In genomic region chr4:168908859-168909390, GRCh38 we compare ENCODE assay signal across 17 cellular contexts.
DNase-seq lines count a peak whose midpoint lies in the region; ATAC-seq and TF ChIP-seq lines count a peak whose summit lies in the region.
"Had no signal": no experiment of that assay in that cellular context is flagged by ENCODE, and none has a peak within 500 bp of the region (broad histone marks: within the 10 kb centered on the region; RNA-seq: fewer than 3 reads in every experiment).

No MANE protein-coding gene starts in this region.

- in situ Hi-C loops in transverse colon (cut with MboI; ENCODE audit: low pct_ligation_motif_present in 1 of 4, low pct_unique_long_range_greater_than_20kb in 1 of 4, low sequenced_read_pairs in 3 of 4), result loop anchor here (25.0 kb wide), 3 partner anchors 197 to 722 kb away; no protein-coding TSS in a partner anchor

- no peak for TF ChIP-seq CTCF in fibroblast of lung (conservative IDR thresholded peaks at IDR 0.05 in 1 of 2, IDR thresholded peaks at IDR 0.05 in 1 of 2; ENCODE audit: low read depth in 1 of 2, low read length in 2 of 2)
- no peak for TF ChIP-seq CTCF in omental fat pad (IDR thresholded peaks at IDR 0.05)
- no peak for TF ChIP-seq CTCF in transverse colon (IDR thresholded peaks at IDR 0.05)

- no peaks in the 10 kb centered on the region for H4K20me1 ChIP-seq in fibroblast of lung (ENCODE audit: control insufficient read depth, extremely low read depth, insufficient read depth, low read length)

- 6 to 35% methylated on average over 2 to 3 of the region's 3 CpGs for WGBS in transverse colon (ENCODE audit: low coverage in 1 of 2), 2 donors

- no peak for TF ChIP-seq POLR2A in transverse colon (IDR thresholded peaks at IDR 0.05)

- DNase-seq in NCI-H2029 (lab: John Stamatoyannopoulos, UW), result peak; percentile 11
- no peak for DNase-seq in NCI-H2029 treated with DMSO at 0.1 percent for 48 hours (lab: John Stamatoyannopoulos, UW)
- peak in 1 of 2 donors; percentile 37 for DNase-seq in fibroblast of lung (ENCODE audit: low read depth in 2 of 2)
- DNase-seq in omental fat pad (ENCODE audit: low spot score), result no peak
- no peak for DNase-seq in transverse colon
- no peak for DNase-seq in NCI-H187 (lab: John Stamatoyannopoulos, UW)
- DNase-seq in NCI-H524 treated with DMSO at 0.1 percent for 48 hours (lab: John Stamatoyannopoulos, UW), result no peak
- DNase-seq in AG20443 (ENCODE audit: low spot score), result no peak
- DNase-seq: activated CD8-positive, alpha-beta memory T cell treated with anti-CD3 and anti-CD28 coated beads, Interleukin-2, amount 50 U/mL, for 4 hours; CD8-positive, alpha-beta T cell; NCI-H187 treated with DMSO at 0.1 percent for 48 hours; Peyer's patch had no signal

- peak overlapping the region; percentile 20 for H3K9ac ChIP-seq in fibroblast of lung (ENCODE audit: insufficient read depth, low read length)
- H3K9ac ChIP-seq: parathyroid adenoma had no signal

- H2AFZ ChIP-seq in fibroblast of lung (ENCODE audit: low read length), result no peak overlapping the region
- H2AFZ ChIP-seq: parathyroid adenoma had no signal

- no peak for TF ChIP-seq EP300 in transverse colon (IDR thresholded peaks at IDR 0.05; ENCODE audit: low read depth)

- H3K36me3 ChIP-seq in fibroblast of lung (ENCODE audit: control insufficient read depth, insufficient read depth, low read length) (peaks cover 8% of the 10 kb centered on the region), transverse colon (peaks cover 0 to 32% (median 12%) of the 10 kb centered on the region in 4 donors)

- no peak overlapping the region for H3K4me2 ChIP-seq in fibroblast of lung (ENCODE audit: extremely low read depth, insufficient read depth, low read length)

- H3K27me3 ChIP-seq in fibroblast of lung (ENCODE audit: control insufficient read depth, insufficient read depth, low read length), result no peaks in the 10 kb centered on the region
- H3K27me3 ChIP-seq in transverse colon, result no peaks in the 10 kb centered on the region
- H3K27me3 ChIP-seq: Peyer's patch, tibial nerve had no signal

- peaks cover 9% of the 10 kb centered on the region for H3K4me1 ChIP-seq in fibroblast of lung (ENCODE audit: control insufficient read depth, extremely low read depth, insufficient read depth, low read length)
- H3K4me1 ChIP-seq in transverse colon, result peaks cover 4 to 31% (median 14%) of the 10 kb centered on the region in 4 donors
- H3K4me1 ChIP-seq: parathyroid adenoma had no signal

- ATAC-seq in omental fat pad (ENCODE audit: low FRiP score), result peak; percentile 41
- ATAC-seq: activated naive CD4-positive, alpha-beta T cell treated with anti-CD3 and anti-CD28 coated beads, Interleukin-2, amount 50 U/mL, for 72 hours; CD8-positive, alpha-beta T cell; GM12878 had no signal

- H3K4me3 ChIP-seq in fibroblast of lung (replicated peaks in 1 of 4; ENCODE audit: control extremely low read depth in 1 of 4, insufficient read depth in 1 of 4, low read depth in 3 of 4, low read length in 4 of 4) (no peak overlapping the region), transverse colon (no peak overlapping the region)
- H3K4me3 ChIP-seq: GM12878, Peyer's patch, tibial nerve had no signal

- H3K27ac ChIP-seq in fibroblast of lung (ENCODE audit: insufficient read depth, low read length) (no peak overlapping the region), transverse colon (peak overlapping the region; percentile 43 to 73 (median 58))
- H3K27ac ChIP-seq: 22Rv1, parathyroid adenoma had no signal

- no peaks in the 10 kb centered on the region for H3K79me2 ChIP-seq in fibroblast of lung (ENCODE audit: control insufficient read depth, insufficient read depth, low read length)
- H3K79me2 ChIP-seq: parathyroid adenoma had no signal

- intact Hi-C loops in transverse colon (cut with DNase I; ENCODE audit: low total_unique reads), result no loop called here

- H3K9me3 ChIP-seq in fibroblast of lung (ENCODE audit: control insufficient read depth, insufficient read depth, low read depth, low read length) (no peaks in the 10 kb centered on the region), transverse colon (no peaks in the 10 kb centered on the region)
- H3K9me3 ChIP-seq: Peyer's patch, tibial nerve had no signal
